Comparison of ENCODE assay signal across 28 cellular contexts in genomic region chr12:114961491-114961890, GRCh38.
"Had no signal": no experiment of that assay in that cellular context is flagged by ENCODE, and none has a peak within 500 bp of the region (broad histone marks: within the 10 kb centered on the region; RNA-seq: fewer than 3 reads in every experiment).

No MANE protein-coding gene starts in this region.

- H2AFZ ChIP-seq: neural progenitor cell, parathyroid adenoma had no signal

- H3K9ac ChIP-seq: neural progenitor cell, parathyroid adenoma had no signal

- H3K79me2 ChIP-seq: parathyroid adenoma had no signal

- H3K27me3 ChIP-seq: left lung, neural progenitor cell, neutrophil, right atrium auricular region, right lobe of liver, spleen, suprapubic skin, tibial artery, upper lobe of right lung had no signal

- H3K4me2 ChIP-seq: neural progenitor cell had no signal

- H3K4me3 ChIP-seq: left lung, lower lobe of right lung, neural progenitor cell, right atrium auricular region, right lobe of liver, spleen, suprapubic skin, thoracic aorta, tibial artery, upper lobe of right lung had no signal

- H3K36me3 ChIP-seq: left lung, lower lobe of right lung, neural progenitor cell, neutrophil, right atrium auricular region, right lobe of liver, spleen, suprapubic skin, thoracic aorta, tibial artery, upper lobe of right lung had no signal

- H3K9me3 ChIP-seq: left lung, lower lobe of right lung, neutrophil, right atrium auricular region, right lobe of liver, suprapubic skin, thoracic aorta, tibial artery, upper lobe of right lung had no signal

- DNase-seq: hypothalamus; immature natural killer cell; kidney; left colon; left lung; lower lobe of right lung; mammary epithelial cell; mesendoderm; naive thymus-derived CD8-positive, alpha-beta T cell; nephron progenitor cell; occipital lobe; right lobe of liver; small intestine; spleen; stimulated activated CD4-positive, alpha-beta T cell treated with anti-CD3 and anti-CD28 coated beads, Interleukin-4, amount 100 ng/mL, for 24 hours; stimulated activated naive CD4-positive, alpha-beta T cell; tibial artery; trophoblast cell; upper lobe of right lung had no signal

- H3K4me1 ChIP-seq: left lung, lower lobe of right lung, parathyroid adenoma, right atrium auricular region, right lobe of liver, spleen, suprapubic skin, tibial artery, upper lobe of right lung had no signal

- FAIRE-seq: islet of Langerhans, kidney, small intestine, urothelium cell line had no signal

- H3K27ac ChIP-seq: left lung, lower lobe of right lung, neural progenitor cell, neutrophil, parathyroid adenoma, right atrium auricular region, right lobe of liver, spleen, suprapubic skin, thoracic aorta, tibial artery, upper lobe of right lung had no signal

- ATAC-seq: left colon; left lung; lower lobe of right lung; naive thymus-derived CD8-positive, alpha-beta T cell; right lobe of liver; stimulated activated effector memory CD8-positive, alpha-beta T cell treated with anti-CD3 and anti-CD28 coated beads, Interleukin-12 subunit alpha, Interleukin-12 subunit beta, amount 100 ng/mL, for 72 hours; upper lobe of right lung had no signal
